7 cellular contexts compared by ENCODE assay signal in the genomic region with DNA sequence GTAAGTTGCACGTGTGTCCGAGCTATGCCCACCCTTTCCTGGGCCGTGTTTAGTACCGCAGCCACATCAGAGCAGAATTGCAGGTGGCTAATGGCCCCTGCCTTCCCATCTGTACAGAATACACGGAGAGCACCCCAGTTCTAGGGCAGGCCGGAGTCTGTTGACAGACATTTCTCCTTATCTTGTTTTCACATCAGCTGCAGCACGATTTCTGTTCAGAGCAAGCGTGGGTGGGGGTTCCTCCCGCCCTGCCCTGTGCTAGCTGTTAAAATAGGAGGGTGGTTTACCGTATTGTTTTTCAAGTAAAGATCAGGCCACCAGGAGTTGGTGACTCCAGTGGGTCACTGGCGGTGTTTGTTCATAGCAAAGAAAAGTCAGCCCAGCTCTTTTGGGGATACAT. TPM values are rescaled to one million over a fixed set of nuclear protein-coding genes. Genes with fewer than 3 reads are reported as not detected.
A peak's percentile ranks its signal among the peaks of the same experiment; 100 is the strongest.
DNase-seq lines count a peak whose midpoint lies in the region; ATAC-seq, FAIRE-seq and TF ChIP-seq lines count a peak whose summit lies in the region.

No MANE protein-coding gene starts in this region.

- H3K36me3 Mint-ChIP-seq in activated B cell treated with CpG ODN at 0.5 μM for 24 hours (ENCODE audit: low read depth) (no peaks in the 10 kb centered on the region), endothelial cell (ENCODE audit: low read depth, unreplicated experiment) (peaks cover 5% of the 10 kb centered on the region)

- H3K9me3 Mint-ChIP-seq in activated B cell treated with CpG ODN at 0.5 μM for 24 hours (no peaks in the 10 kb centered on the region), endothelial cell (ENCODE audit: unreplicated experiment) (no peaks in the 10 kb centered on the region)
- H3K9me3 Mint-ChIP-seq in stimulated activated naive CD8-positive, alpha-beta T cell treated with anti-CD3 and anti-CD28 coated beads, Interleukin-15, amount 100 ng/mL, for 72 hours = no peaks in the 10 kb centered on the region

- FAIRE-seq in frontal cortex (lab: Jason Lieb, UNC) = no peak

- POLR2A ChIA-PET in activated B cell treated with CpG ODN at 0.5 μM for 24 hours (lab: Charles Lee) = interaction anchor here (0.7 to 1.8 kb wide), 5 partner anchors 17 to 366 kb away, joined by 3 to 8 read pairs (median 4); partner anchors contain the start of genes HSPA8 and UBASH3B

- H3K4me1 Mint-ChIP-seq in activated B cell treated with CpG ODN at 0.5 μM for 24 hours (peaks cover 77% of the 10 kb centered on the region), endothelial cell (ENCODE audit: unreplicated experiment) (peaks cover 13% of the 10 kb centered on the region)
- peaks cover 99% of the 10 kb centered on the region for H3K4me1 Mint-ChIP-seq in stimulated activated naive CD8-positive, alpha-beta T cell treated with anti-CD3 and anti-CD28 coated beads, Interleukin-15, amount 100 ng/mL, for 72 hours

- peak; percentile 80 for ATAC-seq in HG02852 (IDR thresholded peaks at IDR 0.05; ENCODE audit: unreplicated experiment)
- no peak for ATAC-seq in activated B cell treated with CpG ODN at 0.5 μM for 24 hours (ENCODE audit: low read depth)
- peak; percentile 77 for ATAC-seq in stimulated activated naive CD8-positive, alpha-beta T cell treated with anti-CD3 and anti-CD28 coated beads, Interleukin-15, amount 100 ng/mL, for 72 hours

- TF ChIP-seq CTCF in activated B cell treated with CpG ODN at 0.5 μM for 24 hours (IDR thresholded peaks at IDR 0.05) (no peak), endothelial cell (IDR thresholded peaks at IDR 0.05; ENCODE audit: unreplicated experiment) (no peak)

- no peak for DNase-seq in activated B cell treated with CpG ODN at 0.5 μM for 24 hours
- DNase-seq in effector CD8-positive, alpha-beta T cell (lab: John Stamatoyannopoulos, UW) = peak; percentile 31
- peak; percentile 77 to 78 for DNase-seq in stimulated activated naive CD8-positive, alpha-beta T cell treated with anti-CD3 and anti-CD28 coated beads, Interleukin-15, amount 100 ng/mL, for 72 hours
- DNase-seq in frontal cortex (ENCODE audit: low spot score in 2 of 2) = no peak
- no peak for DNase-seq in endothelial cell (ENCODE audit: low spot score)
- DNase-seq in NCI-H1105 (lab: John Stamatoyannopoulos, UW) = no peak

- intact Hi-C loops in activated B cell treated with CpG ODN at 0.5 μM for 24 hours (cut with micrococcal nuclease) = loop anchor here (1.0 kb wide), 4 partner anchors 12 to 50 kb away; partner anchors contain the start of gene UBASH3B

- H3K27ac Mint-ChIP-seq in activated B cell treated with CpG ODN at 0.5 μM for 24 hours (peak overlapping the region; percentile 65), endothelial cell (ENCODE audit: unreplicated experiment) (no peak overlapping the region)
- peak overlapping the region; percentile 68 to 91 for H3K27ac Mint-ChIP-seq in stimulated activated naive CD8-positive, alpha-beta T cell treated with anti-CD3 and anti-CD28 coated beads, Interleukin-15, amount 100 ng/mL, for 72 hours

- H3K4me3 Mint-ChIP-seq in activated B cell treated with CpG ODN at 0.5 μM for 24 hours (peak overlapping the region; percentile 62), endothelial cell (ENCODE audit: unreplicated experiment) (no peak overlapping the region)
- peak overlapping the region; percentile 74 to 77 for H3K4me3 Mint-ChIP-seq in stimulated activated naive CD8-positive, alpha-beta T cell treated with anti-CD3 and anti-CD28 coated beads, Interleukin-15, amount 100 ng/mL, for 72 hours

- CTCF ChIA-PET in activated B cell treated with CpG ODN at 0.5 μM for 24 hours (lab: Charles Lee) = interaction anchor here (0.8 to 2.3 kb wide), 4 partner anchors 40 to 116 kb away, joined by 3 to 18 read pairs (median 4); no protein-coding TSS in a partner anchor

- no peaks in the 10 kb centered on the region for H3K27me3 Mint-ChIP-seq in activated B cell treated with CpG ODN at 0.5 μM for 24 hours
- H3K27me3 Mint-ChIP-seq in stimulated activated naive CD8-positive, alpha-beta T cell treated with anti-CD3 and anti-CD28 coated beads, Interleukin-15, amount 100 ng/mL, for 72 hours = no peaks in the 10 kb centered on the region
- H3K27me3 Mint-ChIP-seq in endothelial cell (ENCODE audit: unreplicated experiment) = peaks cover 5% of the 10 kb centered on the region

RNA-seq across cellular contexts. Expression of gene UBASH3B, which starts 41.1 kb away (rescaled TPM):
- total RNA-seq in activated B cell treated with CpG ODN at 0.5 μM for 24 hours (2.9 and 4.3 TPM in 2 replicates), frontal cortex (24.1 TPM), endothelial cell (ENCODE audit: unreplicated experiment) (43.3 TPM)

Comparison
In these comparisons a context has a peak if more than half of its experiments do, and no peak if none do; other contexts are left out.
1. DNase-seq: peak in effector CD8-positive, alpha-beta T cell (single experiment) and stimulated activated naive CD8-positive, alpha-beta T cell treated with anti-CD3 and anti-CD28 coated beads, Interleukin-15, amount 100 ng/mL, for 72 hours (2 of 2); none in activated B cell treated with CpG ODN at 0.5 μM for 24 hours (single experiment), frontal cortex (0 of 2), endothelial cell (single experiment) and NCI-H1105 (single experiment).